ENCODE assay signal across 29 cellular contexts in the genomic region with DNA sequence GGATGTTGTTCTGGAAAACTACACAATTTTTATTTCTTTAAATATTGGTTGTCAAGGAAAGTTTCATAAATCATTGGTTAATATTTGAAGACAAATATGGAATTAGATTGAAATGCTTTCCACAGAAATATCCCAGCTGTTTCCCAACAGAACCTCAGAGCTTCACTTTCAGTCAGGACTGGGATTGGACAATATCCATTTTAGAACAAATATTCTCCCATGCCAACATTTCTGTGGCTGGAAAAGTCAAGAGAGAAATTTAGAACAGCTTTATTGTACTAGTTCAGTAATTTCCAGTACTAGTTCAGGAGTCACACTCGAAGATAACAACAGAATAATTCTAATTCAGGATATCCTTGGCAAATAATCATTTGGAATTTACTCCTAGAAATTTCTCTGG.
A peak's percentile ranks its signal among the peaks of the same experiment; 100 is the strongest.
DNase-seq lines count a peak whose midpoint lies in the region; ATAC-seq and TF ChIP-seq lines count a peak whose summit lies in the region.
"Had no signal": no experiment of that assay in that cellular context is flagged by ENCODE, and none has a peak within 500 bp of the region (broad histone marks: within the 10 kb centered on the region; RNA-seq: fewer than 3 reads in every experiment).

No MANE protein-coding gene starts in this region.

- TF ChIP-seq EP300 in stomach (IDR thresholded peaks at IDR 0.05), result no peak

- H3K27ac ChIP-seq in stomach (peak overlapping the region in 3 of 5 donors; percentile 0 to 66 (median 57)), gastrocnemius medialis (no peak overlapping the region)
- H3K27ac ChIP-seq: dorsolateral prefrontal cortex, right atrium auricular region, RWPE1 had no signal

- no peaks in the 10 kb centered on the region for H3K9me3 Mint-ChIP-seq in activated T-helper 1 cell treated with anti-CD3 and anti-CD28 coated beads, Interleukin-12 subunit alpha, Interleukin-12 subunit beta, Interleukin-2, Interleukin-4 antibody, amounts not matched to agents 30 ng/mL and 10 ng/mL and 1 ng/mL, durations not matched to agents 14 hours and 24 hours and 36 hours
- H3K9me3 Mint-ChIP-seq: activated naive CD8-positive, alpha-beta T cell treated with anti-CD3 and anti-CD28 coated beads for 36 hours; activated T-helper 2 cell treated with anti-CD3 and anti-CD28 coated beads, Interferon-gamma antibody, Interleukin-2, Interleukin-4, amounts not matched to agents 10 μg/mL and 5 μg/mL and 100 μg/mL, durations not matched to agents 14 hours and 24 hours and 36 hours; immature natural killer cell; memory B cell had no signal

- H3K36me3 Mint-ChIP-seq in activated T-helper 1 cell treated with anti-CD3 and anti-CD28 coated beads, Interleukin-12 subunit alpha, Interleukin-12 subunit beta, Interleukin-2, Interleukin-4 antibody, amounts not matched to agents 30 ng/mL and 10 ng/mL and 1 ng/mL, durations not matched to agents 14 hours and 24 hours and 36 hours (ENCODE audit: low read depth), result no peaks in the 10 kb centered on the region
- H3K36me3 Mint-ChIP-seq: activated naive CD8-positive, alpha-beta T cell treated with anti-CD3 and anti-CD28 coated beads for 36 hours; brain; immature natural killer cell; memory B cell; T-cell had no signal

- in situ Hi-C loops in astrocyte of the spinal cord (cut with HindIII; ENCODE audit: low sequenced_read_pairs) (no loop called here), gastrocnemius medialis (cut with MboI; ENCODE audit: low sequenced_read_pairs in 4 of 4) (no loop called here)

- intact Hi-C loops in stomach (cut with DNase I; ENCODE audit: low total_unique reads), result no loop called here
- intact Hi-C loops in activated T-helper 1 cell treated with anti-CD3 and anti-CD28 coated beads, Interleukin-12 subunit alpha, Interleukin-12 subunit beta, Interleukin-2, Interleukin-4 antibody, amounts not matched to agents 30 ng/mL and 10 ng/mL and 1 ng/mL, durations not matched to agents 14 hours and 24 hours and 36 hours (cut with micrococcal nuclease), result no loop called here
- intact Hi-C loops in gastrocnemius medialis (cut with DNase I; ENCODE audit: low total_unique reads), result no loop called here

- H3K27me3 ChIP-seq in stomach, result no peaks in the 10 kb centered on the region
- no peaks in the 10 kb centered on the region for H3K27me3 ChIP-seq in gastrocnemius medialis
- H3K27me3 ChIP-seq: right atrium auricular region had no signal

- no peak overlapping the region for H3K27ac Mint-ChIP-seq in activated T-helper 1 cell treated with anti-CD3 and anti-CD28 coated beads, Interleukin-12 subunit alpha, Interleukin-12 subunit beta, Interleukin-2, Interleukin-4 antibody, amounts not matched to agents 30 ng/mL and 10 ng/mL and 1 ng/mL, durations not matched to agents 14 hours and 24 hours and 36 hours
- H3K27ac Mint-ChIP-seq: activated naive CD8-positive, alpha-beta T cell treated with anti-CD3 and anti-CD28 coated beads for 36 hours; activated T-helper 2 cell treated with anti-CD3 and anti-CD28 coated beads, Interferon-gamma antibody, Interleukin-2, Interleukin-4, amounts not matched to agents 10 μg/mL and 5 μg/mL and 100 μg/mL, durations not matched to agents 14 hours and 24 hours and 36 hours; CD4-positive, alpha-beta T cell; immature natural killer cell; memory B cell; T-cell; type B pancreatic cell had no signal

- DNase-seq in GM03348 (ENCODE audit: low spot score), result peak; percentile 81
- peak; percentile 25 for DNase-seq in astrocyte of the spinal cord (ENCODE audit: low read depth, low spot score)
- peak; percentile 86 for DNase-seq in fibroblast of the aortic adventitia (ENCODE audit: low read depth)
- DNase-seq in stomach, result no peak
- no peak for DNase-seq in amniotic stem cell (lab: John Stamatoyannopoulos, UW)
- DNase-seq in activated T-helper 1 cell treated with anti-CD3 and anti-CD28 coated beads, Interleukin-12 subunit alpha, Interleukin-12 subunit beta, Interleukin-2, Interleukin-4 antibody, amounts not matched to agents 30 ng/mL and 10 ng/mL and 1 ng/mL, durations not matched to agents 14 hours and 24 hours and 36 hours (ENCODE audit: low spot score), result no peak
- DNase-seq in gastrocnemius medialis, result no peak
- DNase-seq: activated CD4-positive, alpha-beta T cell treated with anti-CD3 and anti-CD28 coated beads for 48 hours; activated naive CD8-positive, alpha-beta T cell treated with anti-CD3 and anti-CD28 coated beads for 36 hours; AML-193; CD4-positive, alpha-beta T cell; cerebellar nuclear complex; dorsolateral prefrontal cortex; esophagus squamous epithelium; immature natural killer cell; left cardiac atrium; NCI-H1105; NCI-H187; NCI-H2171; NCI-H510A; stimulated activated CD4-positive, alpha-beta T cell treated with anti-CD3 and anti-CD28 coated beads, Interleukin-2, amount 100 ng/mL, for 48 hours; T-cell had no signal

- H3K9me3 ChIP-seq in stomach, result no peaks in the 10 kb centered on the region
- H3K9me3 ChIP-seq in gastrocnemius medialis, result no peaks in the 10 kb centered on the region
- H3K9me3 ChIP-seq: esophagus squamous epithelium, right atrium auricular region had no signal

- H3K4me3 Mint-ChIP-seq in activated T-helper 1 cell treated with anti-CD3 and anti-CD28 coated beads, Interleukin-12 subunit alpha, Interleukin-12 subunit beta, Interleukin-2, Interleukin-4 antibody, amounts not matched to agents 30 ng/mL and 10 ng/mL and 1 ng/mL, durations not matched to agents 14 hours and 24 hours and 36 hours, result no peak overlapping the region
- H3K4me3 Mint-ChIP-seq: activated naive CD8-positive, alpha-beta T cell treated with anti-CD3 and anti-CD28 coated beads for 36 hours; brain; CD4-positive, alpha-beta T cell; immature natural killer cell; memory B cell; T-cell; type B pancreatic cell had no signal

- no peaks in the 10 kb centered on the region for H3K4me1 Mint-ChIP-seq in activated T-helper 1 cell treated with anti-CD3 and anti-CD28 coated beads, Interleukin-12 subunit alpha, Interleukin-12 subunit beta, Interleukin-2, Interleukin-4 antibody, amounts not matched to agents 30 ng/mL and 10 ng/mL and 1 ng/mL, durations not matched to agents 14 hours and 24 hours and 36 hours (ENCODE audit: low read depth)
- H3K4me1 Mint-ChIP-seq: activated naive CD8-positive, alpha-beta T cell treated with anti-CD3 and anti-CD28 coated beads for 36 hours; immature natural killer cell; memory B cell; T-cell had no signal

- no peaks in the 10 kb centered on the region for H3K36me3 ChIP-seq in stomach
- no peaks in the 10 kb centered on the region for H3K36me3 ChIP-seq in gastrocnemius medialis
- H3K36me3 ChIP-seq: esophagus squamous epithelium, right atrium auricular region had no signal

- ATAC-seq in gastrocnemius medialis, result no peak
- ATAC-seq: K562, T-cell had no signal

- H3K4me1 ChIP-seq in stomach (peaks cover 0 to 24% (median 9%) of the 10 kb centered on the region in 4 donors), gastrocnemius medialis (no peaks in the 10 kb centered on the region)
- H3K4me1 ChIP-seq: esophagus squamous epithelium, right atrium auricular region had no signal

- no peak overlapping the region for H3K4me3 ChIP-seq in astrocyte of the spinal cord (ENCODE audit: low read depth, low read length)
- H3K4me3 ChIP-seq in fibroblast of the aortic adventitia (ENCODE audit: low read depth, low read length), result no peak overlapping the region
- H3K4me3 ChIP-seq in stomach, result no peak overlapping the region
- no peak overlapping the region for H3K4me3 ChIP-seq in gastrocnemius medialis
- H3K4me3 ChIP-seq: dorsolateral prefrontal cortex, esophagus squamous epithelium, K562, right atrium auricular region had no signal

- WGBS in stomach, 5 donors, result 2 to 39% (median 20%) methylated on average over 1 of the region's 1 CpG

- TF ChIP-seq CTCF in astrocyte of the spinal cord (IDR thresholded peaks at IDR 0.05; ENCODE audit: low read depth, low read length) (no peak), fibroblast of the aortic adventitia (IDR thresholded peaks at IDR 0.05; ENCODE audit: insufficient read depth, low read length) (no peak), stomach (IDR thresholded peaks at IDR 0.05) (no peak), gastrocnemius medialis (IDR thresholded peaks at IDR 0.05 in 4 of 5, conservative IDR thresholded peaks at IDR 0.05 in 1 of 5) (no peak)

- H3K27me3 Mint-ChIP-seq in activated T-helper 1 cell treated with anti-CD3 and anti-CD28 coated beads, Interleukin-12 subunit alpha, Interleukin-12 subunit beta, Interleukin-2, Interleukin-4 antibody, amounts not matched to agents 30 ng/mL and 10 ng/mL and 1 ng/mL, durations not matched to agents 14 hours and 24 hours and 36 hours (ENCODE audit: insufficient read depth), result peaks cover 3% of the 10 kb centered on the region
- H3K27me3 Mint-ChIP-seq: type B pancreatic cell had no signal

- TF ChIP-seq POLR2A in stomach (IDR thresholded peaks at IDR 0.05), result no peak
- no peak for TF ChIP-seq POLR2A in gastrocnemius medialis (IDR thresholded peaks at IDR 0.05)

Comparison
In these comparisons a context has a peak if more than half of its experiments do, and no peak if none do; other contexts are left out.
1. DNase-seq: peak in GM03348 (single experiment), astrocyte of the spinal cord (single experiment) and fibroblast of the aortic adventitia (single experiment); none in stomach (single experiment), amniotic stem cell (single experiment), activated T-helper 1 cell treated with anti-CD3 and anti-CD28 coated beads, Interleukin-12 subunit alpha, Interleukin-12 subunit beta, Interleukin-2, Interleukin-4 antibody, amounts not matched to agents 30 ng/mL and 10 ng/mL and 1 ng/mL, durations not matched to agents 14 hours and 24 hours and 36 hours (single experiment) and gastrocnemius medialis (0 of 2).
2. H3K27ac ChIP-seq: peak in stomach (3 of 5); none in gastrocnemius medialis (0 of 4).